Comparison of ENCODE assay signal across 8 cellular contexts in the genomic region with DNA sequence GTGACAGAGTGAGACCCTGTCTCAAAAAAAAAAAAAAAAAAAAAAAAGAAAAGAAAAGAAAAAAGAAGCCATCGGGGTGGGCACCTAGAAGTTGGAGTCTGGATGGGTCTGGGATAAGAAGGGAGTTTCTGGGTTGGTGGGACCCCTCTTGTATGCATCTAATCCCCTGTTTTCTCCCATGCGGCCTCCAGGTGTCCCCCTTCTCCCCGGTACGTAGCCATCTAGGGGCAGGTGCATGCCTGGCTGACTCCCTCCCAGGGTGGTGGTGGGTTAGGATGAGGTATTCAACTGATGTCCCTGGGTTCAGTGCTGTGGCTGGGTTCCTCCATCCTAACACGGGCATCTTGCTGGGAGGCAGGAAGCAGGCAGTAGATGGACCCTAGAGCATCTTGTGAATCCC. TPM values are rescaled to one million over a fixed set of nuclear protein-coding genes. Genes with fewer than 3 reads are reported as not detected.
DNase-seq lines count a peak whose midpoint lies in the region; ATAC-seq and TF ChIP-seq lines count a peak whose summit lies in the region.

No MANE protein-coding gene starts in this region.

- WGBS in heart left ventricle, 4 donors = 31 to 60% (median 50%) methylated on average over 4 to 5 of the region's 5 CpGs

- no peak overlapping the region for H3K27ac ChIP-seq in cardiac muscle cell
- peak overlapping the region in 1 of 12 donors; percentile 18 for H3K27ac ChIP-seq in heart left ventricle
- no peak overlapping the region for H3K27ac ChIP-seq in neural cell (ENCODE audit: low read length)

- TF ChIP-seq RAD21 in neural cell (conservative IDR thresholded peaks at IDR 0.05) = peak; percentile 39

- no peaks in the 10 kb centered on the region for H3K9me2 ChIP-seq in neural cell (ENCODE audit: insufficient read depth, low read length)

- no peak for TF ChIP-seq EP300 in neural cell (conservative IDR thresholded peaks at IDR 0.05; ENCODE audit: poor library complexity, severe bottlenecking)

- H3K9me3 ChIP-seq in cardiac muscle cell (ENCODE audit: low read depth) (no peaks in the 10 kb centered on the region), heart left ventricle (no peaks in the 10 kb centered on the region), neural cell (ENCODE audit: low read length) (no peaks in the 10 kb centered on the region)

- no peaks in the 10 kb centered on the region for H3K79me2 ChIP-seq in neural cell (replicated peaks; ENCODE audit: insufficient read depth, low read length)

- H3K36me3 ChIP-seq in cardiac muscle cell = no peaks in the 10 kb centered on the region
- peaks cover 0 to 73% (median 3%) of the 10 kb centered on the region in 9 donors for H3K36me3 ChIP-seq in heart left ventricle
- H3K36me3 ChIP-seq in neural cell (ENCODE audit: insufficient read depth, low read length) = no peaks in the 10 kb centered on the region

- H3K4me3 Mint-ChIP-seq in activated naive CD8-positive, alpha-beta T cell treated with anti-CD3 and anti-CD28 coated beads for 36 hours = peak overlapping the region; percentile 30

- no peak overlapping the region for H3K4me2 ChIP-seq in neural cell (ENCODE audit: low read length)

- no peak overlapping the region for H3K9ac ChIP-seq in neural cell (ENCODE audit: low read length)

- no peaks in the 10 kb centered on the region for H4K20me1 ChIP-seq in neural cell (ENCODE audit: insufficient read depth)

- intact Hi-C loops in heart left ventricle (cut with DNase I) = loop anchor here in 4 of 10 donors (1.0 to 2.0 kb wide), 3 partner anchors 11 to 15 kb away; a partner anchor contains a TSS

- H3K4me3 ChIP-seq in cardiac muscle cell = no peak overlapping the region
- H3K4me3 ChIP-seq in heart left ventricle = no peak overlapping the region
- no peak overlapping the region for H3K4me3 ChIP-seq in neural cell (ENCODE audit: low read length)

- no peaks in the 10 kb centered on the region for H3F3A ChIP-seq in neural cell (ENCODE audit: insufficient read depth, low read length, poor library complexity, severe bottlenecking)

- peak overlapping the region; percentile 58 for H3K27ac Mint-ChIP-seq in activated naive CD8-positive, alpha-beta T cell treated with anti-CD3 and anti-CD28 coated beads for 36 hours

- peaks cover 24% of the 10 kb centered on the region for H3K27me3 ChIP-seq in cardiac muscle cell
- H3K27me3 ChIP-seq in heart left ventricle = no peaks in the 10 kb centered on the region
- H3K27me3 ChIP-seq in neural cell (ENCODE audit: insufficient read depth, low read depth, low read length) = no peaks in the 10 kb centered on the region

- H3K27me3 Mint-ChIP-seq in activated naive CD8-positive, alpha-beta T cell treated with anti-CD3 and anti-CD28 coated beads for 36 hours = no peaks in the 10 kb centered on the region

- no peak overlapping the region for H2AFZ ChIP-seq in neural cell (ENCODE audit: low read depth, low read length)

- no peak for TF ChIP-seq POLR2A in heart left ventricle (IDR thresholded peaks at IDR 0.05)

- H3K4me1 ChIP-seq in cardiac muscle cell (ENCODE audit: low read depth) (no peaks in the 10 kb centered on the region), heart left ventricle (peaks cover 0 to 39% (median 14%) of the 10 kb centered on the region in 12 donors)

- TF ChIP-seq CTCF in cardiac muscle cell (IDR thresholded peaks at IDR 0.05; ENCODE audit: low read depth, low read length) (peak; percentile 23), heart left ventricle (IDR thresholded peaks at IDR 0.05) (peak in 5 of 12 donors; percentile 14 to 32 (median 16)), neural cell (IDR thresholded peaks at IDR 0.05; ENCODE audit: poor library complexity, severe bottlenecking) (peak; percentile 63)

- DNase-seq in cardiac muscle cell (ENCODE audit: low read depth in 1 of 2, low spot score in 1 of 2) (peak in 1 of 2 donors; percentile 55), heart left ventricle (no peak), NCI-H82 treated with DMSO at 0.1 percent for 48 hours (lab: John Stamatoyannopoulos, UW; ENCODE audit: unreplicated experiment) (peak; percentile 46), GOT3 (lab: John Stamatoyannopoulos, UW) (no peak), occipital lobe (lab: John Stamatoyannopoulos, UW) (no peak)
- DNase-seq in activated naive CD8-positive, alpha-beta T cell treated with anti-CD3 and anti-CD28 coated beads for 36 hours = peak; percentile 47

- ATAC-seq in heart left ventricle = no peak
- no peak for ATAC-seq in GM21526 (IDR thresholded peaks at IDR 0.05; ENCODE audit: low FRiP score, unreplicated experiment)

- no peaks in the 10 kb centered on the region for H3K9me3 Mint-ChIP-seq in activated naive CD8-positive, alpha-beta T cell treated with anti-CD3 and anti-CD28 coated beads for 36 hours

- peaks cover 55% of the 10 kb centered on the region for H3K4me1 Mint-ChIP-seq in activated naive CD8-positive, alpha-beta T cell treated with anti-CD3 and anti-CD28 coated beads for 36 hours

- peaks cover 54% of the 10 kb centered on the region for H3K36me3 Mint-ChIP-seq in activated naive CD8-positive, alpha-beta T cell treated with anti-CD3 and anti-CD28 coated beads for 36 hours

TF ChIP-seq in neural cell, 6 proteins besides CTCF, POLR2A, EP300 and RAD21:
- TF ChIP-seq EZH2 (IDR thresholded peaks at IDR 0.05; ENCODE audit: borderline replicate concordance, insufficient read depth, low read length, poor library complexity, severe bottlenecking) = no peak
- TF ChIP-seq TAF1 (IDR thresholded peaks at IDR 0.05; ENCODE audit: low read depth) = no peak
- peak; percentile 38 for TF ChIP-seq SMC3 (conservative IDR thresholded peaks at IDR 0.05; ENCODE audit: poor library complexity)
- no peak for TF ChIP-seq POLR2AphosphoS5 (IDR thresholded peaks at IDR 0.05)
- TF ChIP-seq, protein P1, sequence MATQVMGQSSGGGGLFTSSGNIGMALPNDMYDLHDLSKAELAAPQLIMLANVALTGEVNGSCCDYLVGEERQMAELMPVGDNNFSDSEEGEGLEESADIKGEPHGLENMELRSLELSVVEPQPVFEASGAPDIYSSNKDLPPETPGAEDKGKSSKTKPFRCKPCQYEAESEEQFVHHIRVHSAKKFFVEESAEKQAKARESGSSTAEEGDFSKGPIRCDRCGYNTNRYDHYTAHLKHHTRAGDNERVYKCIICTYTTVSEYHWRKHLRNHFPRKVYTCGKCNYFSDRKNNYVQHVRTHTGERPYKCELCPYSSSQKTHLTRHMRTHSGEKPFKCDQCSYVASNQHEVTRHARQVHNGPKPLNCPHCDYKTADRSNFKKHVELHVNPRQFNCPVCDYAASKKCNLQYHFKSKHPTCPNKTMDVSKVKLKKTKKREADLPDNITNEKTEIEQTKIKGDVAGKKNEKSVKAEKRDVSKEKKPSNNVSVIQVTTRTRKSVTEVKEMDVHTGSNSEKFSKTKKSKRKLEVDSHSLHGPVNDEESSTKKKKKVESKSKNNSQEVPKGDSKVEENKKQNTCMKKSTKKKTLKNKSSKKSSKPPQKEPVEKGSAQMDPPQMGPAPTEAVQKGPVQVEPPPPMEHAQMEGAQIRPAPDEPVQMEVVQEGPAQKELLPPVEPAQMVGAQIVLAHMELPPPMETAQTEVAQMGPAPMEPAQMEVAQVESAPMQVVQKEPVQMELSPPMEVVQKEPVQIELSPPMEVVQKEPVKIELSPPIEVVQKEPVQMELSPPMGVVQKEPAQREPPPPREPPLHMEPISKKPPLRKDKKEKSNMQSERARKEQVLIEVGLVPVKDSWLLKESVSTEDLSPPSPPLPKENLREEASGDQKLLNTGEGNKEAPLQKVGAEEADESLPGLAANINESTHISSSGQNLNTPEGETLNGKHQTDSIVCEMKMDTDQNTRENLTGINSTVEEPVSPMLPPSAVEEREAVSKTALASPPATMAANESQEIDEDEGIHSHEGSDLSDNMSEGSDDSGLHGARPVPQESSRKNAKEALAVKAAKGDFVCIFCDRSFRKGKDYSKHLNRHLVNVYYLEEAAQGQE (IDR thresholded peaks at IDR 0.05; ENCODE audit: borderline replicate concordance) = no peak

RNA-seq across cellular contexts. Expression of a gene that starts 13.0 kb away (rescaled TPM):
- total RNA-seq in cardiac muscle cell (0.51 and 0.95 TPM in 2 replicates), heart left ventricle (10 to 100 TPM in 5 of 9 donors, 1 to 10 TPM in 4; 6.4 to 52.8 (median 10.3) TPM), occipital lobe (1.9 TPM)
- polyA plus RNA-seq in cardiac muscle cell (0.83 and 1.2 TPM in 2 replicates), heart left ventricle (1 to 10 TPM; 5.4 to 7.8 TPM), neural cell (3.8 and 5.6 TPM in 2 replicates)
- 100 to 1,000 TPM; 215 to 219 TPM for total RNA-seq in activated naive CD8-positive, alpha-beta T cell treated with anti-CD3 and anti-CD28 coated beads for 36 hours
- polyA minus RNA-seq in neural cell = 5.8 and 6.6 TPM in 2 replicates

RNA-seq across cellular contexts. Expression of a gene that starts 27.3 kb away (rescaled TPM):
- total RNA-seq in cardiac muscle cell (0.45 TPM in 1 of 2 replicates, not detected in the other), heart left ventricle (not detected), occipital lobe (not detected)
- polyA plus RNA-seq in cardiac muscle cell (not detected in 2 replicates), heart left ventricle (not detected), neural cell (not detected in 2 replicates)
- total RNA-seq in activated naive CD8-positive, alpha-beta T cell treated with anti-CD3 and anti-CD28 coated beads for 36 hours = under 1 TPM; 0.62 to 0.68 TPM
- polyA minus RNA-seq in neural cell = not detected in 2 replicates

Comparison
In these comparisons a context has a peak if more than half of its experiments do, and no peak if none do; other contexts are left out.
1. DNase-seq: peak in NCI-H82 treated with DMSO at 0.1 percent for 48 hours (single experiment) and activated naive CD8-positive, alpha-beta T cell treated with anti-CD3 and anti-CD28 coated beads for 36 hours (single experiment); none in heart left ventricle (0 of 5), GOT3 (single experiment) and occipital lobe (single experiment).
2. RNA of a gene that starts 13.0 kb away (total RNA-seq): 215 to 219 TPM in activated naive CD8-positive, alpha-beta T cell treated with anti-CD3 and anti-CD28 coated beads for 36 hours; 6.4 to 52.8 TPM in heart left ventricle, 1.9 TPM in occipital lobe (single experiment) and 0.51 to 0.95 TPM in cardiac muscle cell; every median in the first group is over 4 times any median in the second.